8 cellular contexts compared by ENCODE assay signal in the genomic region with DNA sequence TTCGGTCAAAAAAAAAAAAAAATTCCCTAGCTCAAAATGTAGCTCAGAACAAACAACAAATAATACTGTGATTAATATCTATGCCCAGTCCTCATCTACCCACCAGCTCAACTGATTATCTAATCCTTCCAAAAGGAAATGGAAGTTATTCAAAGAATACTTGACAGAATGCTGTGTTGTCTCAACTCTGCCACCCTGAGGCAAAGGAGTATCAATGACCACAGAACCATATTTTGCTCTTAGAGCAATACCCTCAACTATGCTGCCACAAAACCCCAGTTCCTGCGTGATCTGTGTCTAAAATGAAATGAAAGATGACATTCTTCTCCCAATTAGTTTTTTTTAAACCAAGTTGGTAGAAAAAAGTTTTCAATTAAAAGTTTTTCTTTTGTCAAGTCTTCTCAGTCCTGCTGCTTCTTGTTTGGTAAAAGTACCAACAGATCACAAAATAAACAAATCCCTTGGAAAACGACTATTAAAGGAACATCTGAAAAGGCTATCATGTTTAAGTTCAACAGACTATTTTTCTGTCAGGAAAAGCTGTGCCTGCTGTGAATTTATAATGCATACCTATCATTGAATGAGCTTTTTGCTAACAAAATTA. TPM values are rescaled to one million over a fixed set of nuclear protein-coding genes. Genes with fewer than 3 reads are reported as not detected.
A peak's percentile ranks its signal among the peaks of the same experiment; 100 is the strongest.
DNase-seq lines count a peak whose midpoint lies in the region; ATAC-seq and TF ChIP-seq lines count a peak whose summit lies in the region.

No MANE protein-coding gene starts in this region.

- H3K36me3 ChIP-seq in brain microvascular endothelial cell (replicated peaks), result peaks cover 69% of the 10 kb centered on the region

- H3K27me3 ChIP-seq in brain microvascular endothelial cell (replicated peaks), result no peaks in the 10 kb centered on the region

- in situ Hi-C loops in ACHN (cut with HindIII; ENCODE audit: low pct_ligation_motif_present, low pct_unique_long_range_greater_than_20kb, low sequenced_read_pairs) (no loop called here), brain microvascular endothelial cell (cut with HindIII; ENCODE audit: low pct_ligation_motif_present, low sequenced_read_pairs) (no loop called here)

- no peak overlapping the region for H3K27ac ChIP-seq in brain microvascular endothelial cell

- no peak overlapping the region for H3K4me3 ChIP-seq in brain microvascular endothelial cell (ENCODE audit: low read depth, low read length)

- peak; percentile 68 for TF ChIP-seq CTCF in brain microvascular endothelial cell (IDR thresholded peaks at IDR 0.05; ENCODE audit: low read depth, low read length, missing control alignments)

- DNase-seq in ACHN, result peak; percentile 54
- peak; percentile 21 for DNase-seq in GM04503 (ENCODE audit: low read depth)
- peak; percentile 6 for DNase-seq in NCI-H2196 treated with DMSO at 0.1 percent for 48 hours (lab: John Stamatoyannopoulos, UW; ENCODE audit: unreplicated experiment)
- DNase-seq in brain microvascular endothelial cell, result peak; percentile 33
- DNase-seq in left lobe of liver (ENCODE audit: low spot score), result no peak
- DNase-seq in ureter (ENCODE audit: low spot score), result no peak
- no peak for DNase-seq in HuH-7 (ENCODE audit: low spot score)

- peak; percentile 83 for ATAC-seq in left lobe of liver
- no peak for ATAC-seq in HG02981 (IDR thresholded peaks at IDR 0.05; ENCODE audit: unreplicated experiment)

RNA-seq across cellular contexts. Expression of a gene that starts 21.6 kb away (rescaled TPM):
- total RNA-seq in left lobe of liver, result 13.5 TPM
- total RNA-seq in ureter, result 48.8 TPM

RNA-seq across cellular contexts. Expression of a gene that starts 39.3 kb away (rescaled TPM):
- not detected for total RNA-seq in left lobe of liver
- 0.49 TPM for total RNA-seq in ureter

Comparison
In these comparisons a context has a peak if more than half of its experiments do, and no peak if none do; other contexts are left out.
1. DNase-seq: peak in ACHN (single experiment), GM04503 (single experiment), NCI-H2196 treated with DMSO at 0.1 percent for 48 hours (single experiment) and brain microvascular endothelial cell (single experiment); none in left lobe of liver (single experiment), ureter (single experiment) and HuH-7 (single experiment).